1 cellular context compared by ENCODE assay signal in genomic region chr20:46622125-46622524, GRCh38.
TF ChIP-seq lines count a peak whose summit lies in the region.

No MANE protein-coding gene starts in this region.

TF ChIP-seq in H1, 55 proteins besides CTCF, POLR2A, EP300 and RAD21:
- TF ChIP-seq JUN (IDR thresholded peaks at IDR 0.05; ENCODE audit: low read depth, low read length) (no peak), KDM5A (IDR thresholded peaks at IDR 0.05; ENCODE audit: low read length) (no peak), GTF2F1 (IDR thresholded peaks at IDR 0.05; ENCODE audit: borderline replicate concordance, low read depth, low read length) (no peak), FOSL1 (IDR thresholded peaks at IDR 0.05; ENCODE audit: insufficient read depth, low read depth, low read length) (no peak), HDAC6 (IDR thresholded peaks at IDR 0.05; ENCODE audit: low read depth, low read length) (no peak), EZH2 (IDR thresholded peaks at IDR 0.05; ENCODE audit: low read depth, low read length, severe bottlenecking) (no peak), SP1 (IDR thresholded peaks at IDR 0.05; ENCODE audit: low read depth, low read length) (no peak), CHD2 (IDR thresholded peaks at IDR 0.05; ENCODE audit: low read length) (no peak), RBBP5 (IDR thresholded peaks at IDR 0.05; ENCODE audit: borderline replicate concordance, low read depth, low read length) (no peak), NANOG (IDR thresholded peaks at IDR 0.05; ENCODE audit: insufficient read depth, low read depth, low read length, poor library complexity, severe bottlenecking) (no peak), CREB1 (IDR thresholded peaks at IDR 0.05) (no peak), BACH1 (IDR thresholded peaks at IDR 0.05; ENCODE audit: low read length) (no peak), SP2 (IDR thresholded peaks at IDR 0.05; ENCODE audit: low read length) (no peak), MAX (IDR thresholded peaks at IDR 0.05) (peak; percentile 73), TAF7 (optimal IDR thresholded peaks at IDR 0.05; ENCODE audit: borderline replicate concordance, low read depth, low read length) (no peak), MAFK (IDR thresholded peaks at IDR 0.05; ENCODE audit: low read depth, low read length) (no peak), TCF12 (IDR thresholded peaks at IDR 0.05; ENCODE audit: low read depth, low read length) (0 out of 2 replicates have a peak, but pooled peaks have one; percentile 38), KDM1A (IDR thresholded peaks at IDR 0.05; ENCODE audit: borderline replicate concordance, low read length) (no peak), CTBP2 (IDR thresholded peaks at IDR 0.05; ENCODE audit: borderline replicate concordance, insufficient read depth, insufficient read length, low read length) (no peak), SAP30 (IDR thresholded peaks at IDR 0.05; ENCODE audit: insufficient read depth, insufficient replicate concordance, low read length) (no peak)
- TF ChIP-seq, protein P1, sequence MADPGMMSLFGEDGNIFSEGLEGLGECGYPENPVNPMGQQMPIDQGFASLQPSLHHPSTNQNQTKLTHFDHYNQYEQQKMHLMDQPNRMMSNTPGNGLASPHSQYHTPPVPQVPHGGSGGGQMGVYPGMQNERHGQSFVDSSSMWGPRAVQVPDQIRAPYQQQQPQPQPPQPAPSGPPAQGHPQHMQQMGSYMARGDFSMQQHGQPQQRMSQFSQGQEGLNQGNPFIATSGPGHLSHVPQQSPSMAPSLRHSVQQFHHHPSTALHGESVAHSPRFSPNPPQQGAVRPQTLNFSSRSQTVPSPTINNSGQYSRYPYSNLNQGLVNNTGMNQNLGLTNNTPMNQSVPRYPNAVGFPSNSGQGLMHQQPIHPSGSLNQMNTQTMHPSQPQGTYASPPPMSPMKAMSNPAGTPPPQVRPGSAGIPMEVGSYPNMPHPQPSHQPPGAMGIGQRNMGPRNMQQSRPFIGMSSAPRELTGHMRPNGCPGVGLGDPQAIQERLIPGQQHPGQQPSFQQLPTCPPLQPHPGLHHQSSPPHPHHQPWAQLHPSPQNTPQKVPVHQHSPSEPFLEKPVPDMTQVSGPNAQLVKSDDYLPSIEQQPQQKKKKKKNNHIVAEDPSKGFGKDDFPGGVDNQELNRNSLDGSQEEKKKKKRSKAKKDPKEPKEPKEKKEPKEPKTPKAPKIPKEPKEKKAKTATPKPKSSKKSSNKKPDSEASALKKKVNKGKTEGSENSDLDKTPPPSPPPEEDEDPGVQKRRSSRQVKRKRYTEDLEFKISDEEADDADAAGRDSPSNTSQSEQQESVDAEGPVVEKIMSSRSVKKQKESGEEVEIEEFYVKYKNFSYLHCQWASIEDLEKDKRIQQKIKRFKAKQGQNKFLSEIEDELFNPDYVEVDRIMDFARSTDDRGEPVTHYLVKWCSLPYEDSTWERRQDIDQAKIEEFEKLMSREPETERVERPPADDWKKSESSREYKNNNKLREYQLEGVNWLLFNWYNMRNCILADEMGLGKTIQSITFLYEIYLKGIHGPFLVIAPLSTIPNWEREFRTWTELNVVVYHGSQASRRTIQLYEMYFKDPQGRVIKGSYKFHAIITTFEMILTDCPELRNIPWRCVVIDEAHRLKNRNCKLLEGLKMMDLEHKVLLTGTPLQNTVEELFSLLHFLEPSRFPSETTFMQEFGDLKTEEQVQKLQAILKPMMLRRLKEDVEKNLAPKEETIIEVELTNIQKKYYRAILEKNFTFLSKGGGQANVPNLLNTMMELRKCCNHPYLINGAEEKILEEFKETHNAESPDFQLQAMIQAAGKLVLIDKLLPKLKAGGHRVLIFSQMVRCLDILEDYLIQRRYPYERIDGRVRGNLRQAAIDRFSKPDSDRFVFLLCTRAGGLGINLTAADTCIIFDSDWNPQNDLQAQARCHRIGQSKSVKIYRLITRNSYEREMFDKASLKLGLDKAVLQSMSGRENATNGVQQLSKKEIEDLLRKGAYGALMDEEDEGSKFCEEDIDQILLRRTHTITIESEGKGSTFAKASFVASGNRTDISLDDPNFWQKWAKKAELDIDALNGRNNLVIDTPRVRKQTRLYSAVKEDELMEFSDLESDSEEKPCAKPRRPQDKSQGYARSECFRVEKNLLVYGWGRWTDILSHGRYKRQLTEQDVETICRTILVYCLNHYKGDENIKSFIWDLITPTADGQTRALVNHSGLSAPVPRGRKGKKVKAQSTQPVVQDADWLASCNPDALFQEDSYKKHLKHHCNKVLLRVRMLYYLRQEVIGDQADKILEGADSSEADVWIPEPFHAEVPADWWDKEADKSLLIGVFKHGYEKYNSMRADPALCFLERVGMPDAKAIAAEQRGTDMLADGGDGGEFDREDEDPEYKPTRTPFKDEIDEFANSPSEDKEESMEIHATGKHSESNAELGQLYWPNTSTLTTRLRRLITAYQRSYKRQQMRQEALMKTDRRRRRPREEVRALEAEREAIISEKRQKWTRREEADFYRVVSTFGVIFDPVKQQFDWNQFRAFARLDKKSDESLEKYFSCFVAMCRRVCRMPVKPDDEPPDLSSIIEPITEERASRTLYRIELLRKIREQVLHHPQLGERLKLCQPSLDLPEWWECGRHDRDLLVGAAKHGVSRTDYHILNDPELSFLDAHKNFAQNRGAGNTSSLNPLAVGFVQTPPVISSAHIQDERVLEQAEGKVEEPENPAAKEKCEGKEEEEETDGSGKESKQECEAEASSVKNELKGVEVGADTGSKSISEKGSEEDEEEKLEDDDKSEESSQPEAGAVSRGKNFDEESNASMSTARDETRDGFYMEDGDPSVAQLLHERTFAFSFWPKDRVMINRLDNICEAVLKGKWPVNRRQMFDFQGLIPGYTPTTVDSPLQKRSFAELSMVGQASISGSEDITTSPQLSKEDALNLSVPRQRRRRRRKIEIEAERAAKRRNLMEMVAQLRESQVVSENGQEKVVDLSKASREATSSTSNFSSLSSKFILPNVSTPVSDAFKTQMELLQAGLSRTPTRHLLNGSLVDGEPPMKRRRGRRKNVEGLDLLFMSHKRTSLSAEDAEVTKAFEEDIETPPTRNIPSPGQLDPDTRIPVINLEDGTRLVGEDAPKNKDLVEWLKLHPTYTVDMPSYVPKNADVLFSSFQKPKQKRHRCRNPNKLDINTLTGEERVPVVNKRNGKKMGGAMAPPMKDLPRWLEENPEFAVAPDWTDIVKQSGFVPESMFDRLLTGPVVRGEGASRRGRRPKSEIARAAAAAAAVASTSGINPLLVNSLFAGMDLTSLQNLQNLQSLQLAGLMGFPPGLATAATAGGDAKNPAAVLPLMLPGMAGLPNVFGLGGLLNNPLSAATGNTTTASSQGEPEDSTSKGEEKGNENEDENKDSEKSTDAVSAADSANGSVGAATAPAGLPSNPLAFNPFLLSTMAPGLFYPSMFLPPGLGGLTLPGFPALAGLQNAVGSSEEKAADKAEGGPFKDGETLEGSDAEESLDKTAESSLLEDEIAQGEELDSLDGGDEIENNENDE (IDR thresholded peaks at IDR 0.05; ENCODE audit: insufficient replicate concordance, low read length) = peak; percentile 35
